Comparison of ENCODE assay signal across 27 cellular contexts in genomic region chr6:68031054-68031453, GRCh38.
"Had no signal": no experiment of that assay in that cellular context is flagged by ENCODE, and none has a peak within 500 bp of the region (broad histone marks: within the 10 kb centered on the region; RNA-seq: fewer than 3 reads in every experiment).

No MANE protein-coding gene starts in this region.

- FAIRE-seq: urothelium cell line had no signal

- ATAC-seq: natural killer cell; psoas muscle; right cardiac atrium; sciatic nerve; stimulated activated memory B cell treated with anti-CD40 and anti-IgM and Interleukin-4, amounts not matched to agents 10 μg/mL and 1 μg/mL and 100 μg/mL, for 72 hours had no signal

- H3K9me3 ChIP-seq: ovary, thoracic aorta, thyroid gland, tibial nerve, upper lobe of left lung, vagina had no signal

- H3K9ac ChIP-seq: neural progenitor cell, parathyroid adenoma had no signal

- H2AFZ ChIP-seq: neural progenitor cell, parathyroid adenoma had no signal

- H3K27me3 ChIP-seq: neural progenitor cell, ovary, spleen, stomach, thyroid gland, tibial nerve, upper lobe of left lung, vagina had no signal

- H3K27ac ChIP-seq: neural progenitor cell, ovary, parathyroid adenoma, psoas muscle, skin epidermis, spleen, stomach, thoracic aorta, thyroid gland, tibial nerve, upper lobe of left lung, vagina had no signal

- H3K4me3 ChIP-seq: neural progenitor cell, ovary, psoas muscle, skin epidermis, smooth muscle cell, spleen, stomach, thoracic aorta, thyroid gland, tibial nerve, upper lobe of left lung, vagina had no signal

- H3K4me1 ChIP-seq: neural progenitor cell, parathyroid adenoma, psoas muscle, spleen, stomach, thyroid gland, tibial nerve, upper lobe of left lung, vagina had no signal

- H3K36me3 ChIP-seq: neural progenitor cell, ovary, spleen, stomach, thoracic aorta, thyroid gland, tibial nerve, upper lobe of left lung, vagina had no signal

- DNase-seq: natural killer cell; occipital lobe; ovary; posterior cingulate gyrus; psoas muscle; right cardiac atrium; spleen; stimulated activated CD4-positive, alpha-beta T cell treated with anti-CD3 and anti-CD28 coated beads, Interleukin-12 subunit alpha, Interleukin-12 subunit beta, amount 100 ng/mL, for 4 hours; stimulated activated CD4-positive, alpha-beta T cell treated with anti-CD3 and anti-CD28 coated beads, Interleukin-1b, Interleukin-23, amount 100 ng/mL, for 48 hours; stimulated activated CD4-positive, alpha-beta T cell treated with anti-CD3 and anti-CD28 coated beads, Interleukin-4, amount 100 ng/mL, for 1 hour; stimulated activated CD4-positive, alpha-beta T cell treated with anti-CD3 and anti-CD28 coated beads, Interleukin-4, amount 100 ng/mL, for 4 hours; stimulated activated CD8-positive, alpha-beta memory T cell treated with anti-CD3 and anti-CD28 coated beads, Interleukin-4, amount 100 ng/mL, for 48 hours; stimulated activated naive CD4-positive, alpha-beta T cell; stomach; thyroid gland; trophoblast cell; upper lobe of left lung had no signal

- H3K79me2 ChIP-seq: parathyroid adenoma had no signal

- H3K4me2 ChIP-seq: neural progenitor cell, smooth muscle cell had no signal
